17 cellular contexts compared by ENCODE assay signal in genomic region chr3:56053727-56054126, GRCh38.
"Had no signal": no experiment of that assay in that cellular context is flagged by ENCODE, and none has a peak within 500 bp of the region (broad histone marks: within the 10 kb centered on the region; RNA-seq: fewer than 3 reads in every experiment).

No MANE protein-coding gene starts in this region.

- H3K4me1 Mint-ChIP-seq: naive B cell; stimulated activated naive B cell treated with anti-CD40 and anti-IgM and Interleukin-4, amounts not matched to agents 10 μg/mL and 1 μg/mL and 100 μg/mL, for 72 hours; stimulated activated naive CD8-positive, alpha-beta T cell treated with anti-CD3 and anti-CD28 coated beads, Interleukin-15, amount 100 ng/mL, for 72 hours had no signal

- DNase-seq: effector CD4-positive, alpha-beta T cell; endodermal cell; heart left ventricle; hypothalamus; mesendoderm; naive B cell; psoas muscle; stimulated activated CD4-positive, alpha-beta T cell treated with anti-CD3 and anti-CD28 coated beads, Interleukin-2, amount 100 ng/mL, for 24 hours; stimulated activated CD4-positive, alpha-beta T cell treated with anti-CD3 and anti-CD28 coated beads, Interleukin-4, amount 100 ng/mL, for 4 hours; stimulated activated naive B cell treated with anti-CD40 and anti-IgM and Interleukin-4, amounts not matched to agents 10 μg/mL and 1 μg/mL and 100 μg/mL, for 72 hours; stimulated activated naive CD8-positive, alpha-beta T cell treated with anti-CD3 and anti-CD28 coated beads, Interleukin-15, amount 100 ng/mL, for 72 hours; transverse colon had no signal

- H3K9me3 Mint-ChIP-seq: endodermal cell; stimulated activated naive B cell treated with anti-CD40 and anti-IgM and Interleukin-4, amounts not matched to agents 10 μg/mL and 1 μg/mL and 100 μg/mL, for 72 hours; stimulated activated naive CD8-positive, alpha-beta T cell treated with anti-CD3 and anti-CD28 coated beads, Interleukin-15, amount 100 ng/mL, for 72 hours had no signal

- H3K36me3 ChIP-seq: heart left ventricle, neutrophil, thoracic aorta, transverse colon had no signal

- H3K27me3 ChIP-seq: neutrophil, transverse colon had no signal

- H3K36me3 Mint-ChIP-seq: naive B cell; stimulated activated naive B cell treated with anti-CD40 and anti-IgM and Interleukin-4, amounts not matched to agents 10 μg/mL and 1 μg/mL and 100 μg/mL, for 72 hours had no signal

- H3K9me3 ChIP-seq: heart left ventricle, neutrophil, psoas muscle, thoracic aorta, transverse colon had no signal

- H3K4me3 Mint-ChIP-seq: endodermal cell; naive B cell; stimulated activated naive B cell treated with anti-CD40 and anti-IgM and Interleukin-4, amounts not matched to agents 10 μg/mL and 1 μg/mL and 100 μg/mL, for 72 hours; stimulated activated naive CD8-positive, alpha-beta T cell treated with anti-CD3 and anti-CD28 coated beads, Interleukin-15, amount 100 ng/mL, for 72 hours had no signal

- H3K4me3 ChIP-seq: coronary artery, heart left ventricle, psoas muscle, thoracic aorta, transverse colon had no signal

- ATAC-seq: esophagus mucosa; heart left ventricle; psoas muscle; sciatic nerve; stimulated activated naive B cell treated with anti-CD40 and anti-IgM and Interleukin-4, amounts not matched to agents 10 μg/mL and 1 μg/mL and 100 μg/mL, for 72 hours; stimulated activated naive CD8-positive, alpha-beta T cell treated with anti-CD3 and anti-CD28 coated beads, Interleukin-15, amount 100 ng/mL, for 72 hours had no signal

- H3K4me1 ChIP-seq: psoas muscle, transverse colon had no signal

- H3K27me3 Mint-ChIP-seq: stimulated activated naive B cell treated with anti-CD40 and anti-IgM and Interleukin-4, amounts not matched to agents 10 μg/mL and 1 μg/mL and 100 μg/mL, for 72 hours; stimulated activated naive CD8-positive, alpha-beta T cell treated with anti-CD3 and anti-CD28 coated beads, Interleukin-15, amount 100 ng/mL, for 72 hours had no signal

- H3K27ac ChIP-seq: coronary artery, heart left ventricle, neutrophil, psoas muscle, thoracic aorta, transverse colon had no signal

- H3K27ac Mint-ChIP-seq: endodermal cell; naive B cell; stimulated activated naive B cell treated with anti-CD40 and anti-IgM and Interleukin-4, amounts not matched to agents 10 μg/mL and 1 μg/mL and 100 μg/mL, for 72 hours; stimulated activated naive CD8-positive, alpha-beta T cell treated with anti-CD3 and anti-CD28 coated beads, Interleukin-15, amount 100 ng/mL, for 72 hours had no signal
